1 cellular context compared by ENCODE assay signal in genomic region chr11:1844221-1845094, GRCh38.
TF ChIP-seq lines count a peak whose summit lies in the region.

No MANE protein-coding gene starts in this region.

TF ChIP-seq in K562, 482 proteins besides CTCF, POLR2A, EP300 and RAD21 (continued from another document and continues in another):
- TF ChIP-seq NKRF (IDR thresholded peaks at IDR 0.05; ENCODE audit: borderline replicate concordance) (peak; percentile 86), SFPQ (IDR thresholded peaks at IDR 0.05; ENCODE audit: low read depth, low read length) (no peak), GTF2B (IDR thresholded peaks at IDR 0.05; ENCODE audit: extremely low read depth, insufficient read length) (no peak), ZNF592 (IDR thresholded peaks at IDR 0.05) (peak; percentile 84), CREB3 (tag; conservative IDR thresholded peaks at IDR 0.05; ENCODE audit: low read depth) (no peak), CREM (IDR thresholded peaks at IDR 0.05; ENCODE audit: low read depth) (peak; percentile 89), RNF2 (IDR thresholded peaks at IDR 0.05) (no peak), MTA1 (IDR thresholded peaks at IDR 0.05; ENCODE audit: borderline replicate concordance) (peak; percentile 28; the same call in 1 of the 2 replicates), TARDBP (IDR thresholded peaks at IDR 0.05) (no peak), ZNF280B (CRISPR knock-in tag; IDR thresholded peaks at IDR 0.05) (no peak), FOXA3 (CRISPR knock-in tag; conservative IDR thresholded peaks at IDR 0.05 in 1 of 2, IDR thresholded peaks at IDR 0.05 in 1 of 2) (peak in 1 of 2 experiments; percentile 19; a peak in 1 of 4 replicates), C11orf30 (IDR thresholded peaks at IDR 0.05; ENCODE audit: low read depth) (no peak), NBN (IDR thresholded peaks at IDR 0.05; ENCODE audit: low read depth) (0 out of 2 replicates have a peak, but pooled peaks have one; percentile 49), BRD9 (IDR thresholded peaks at IDR 0.05; ENCODE audit: low read depth, partially characterized antibody) (peak; percentile 46), EZH2 (IDR thresholded peaks at IDR 0.05; ENCODE audit: borderline replicate concordance, low read depth, low read length) (no peak), ZFP1 (CRISPR knock-in tag; IDR thresholded peaks at IDR 0.05) (no peak), CREB3L1 (IDR thresholded peaks at IDR 0.05; ENCODE audit: borderline replicate concordance, low read depth) (no peak), SLC30A9 (CRISPR knock-in tag; IDR thresholded peaks at IDR 0.05) (no peak), KAT2B (IDR thresholded peaks at IDR 0.05; ENCODE audit: low read depth, low read length) (no peak), STAT5A (IDR thresholded peaks at IDR 0.05; ENCODE audit: borderline replicate concordance, low read length) (no peak), ZKSCAN1 (IDR thresholded peaks at IDR 0.05; ENCODE audit: low read depth, low read length) (no peak), CBX2 (IDR thresholded peaks at IDR 0.05; ENCODE audit: insufficient read depth, low read length, poor library complexity, severe bottlenecking) (no peak), LCOR (CRISPR knock-in tag; IDR thresholded peaks at IDR 0.05) (no peak), ZBTB49 (CRISPR knock-in tag; IDR thresholded peaks at IDR 0.05; ENCODE audit: borderline replicate concordance) (no peak), ZNF277 (CRISPR knock-in tag; IDR thresholded peaks at IDR 0.05; ENCODE audit: borderline replicate concordance) (no peak), ZNF282 (CRISPR knock-in tag; IDR thresholded peaks at IDR 0.05) (no peak), SIX5 (IDR thresholded peaks at IDR 0.05; ENCODE audit: borderline replicate concordance in 1 of 2, insufficient read depth in 1 of 2, low read depth in 1 of 2, low read length in 2 of 2) (no peak), ZNF253 (CRISPR knock-in tag; conservative IDR thresholded peaks at IDR 0.05) (no peak), CHD2 (IDR thresholded peaks at IDR 0.05; ENCODE audit: low read depth, low read length) (no peak), RFX5 (IDR thresholded peaks at IDR 0.05; ENCODE audit: low read depth, low read length) (no peak), MEIS2 (IDR thresholded peaks at IDR 0.05; ENCODE audit: partially characterized antibody) (peak; percentile 46), ZNF583 (CRISPR knock-in tag; IDR thresholded peaks at IDR 0.05) (no peak), HLTF (IDR thresholded peaks at IDR 0.05) (peak; percentile 91; the same call in 1 of the 2 replicates), BCL6 (CRISPR knock-in tag; IDR thresholded peaks at IDR 0.05) (no peak; the same call in 1 of the 2 replicates), ELK1 (CRISPR knock-in tag; IDR thresholded peaks at IDR 0.05) (no peak), RCOR1 (IDR thresholded peaks at IDR 0.05; ENCODE audit: borderline replicate concordance in 1 of 2, low read depth in 2 of 2, low read length in 2 of 2) (peak in 1 of 2 experiments; percentile 64; a peak in 1 of 4 replicates), CSDE1 (IDR thresholded peaks at IDR 0.05) (no peak), PYGO2 (tag; IDR thresholded peaks at IDR 0.05) (no peak), KDM2B (CRISPR knock-in tag; IDR thresholded peaks at IDR 0.05) (no peak), ELF4 (CRISPR knock-in tag; IDR thresholded peaks at IDR 0.05) (peak; percentile 90), ZNF239 (CRISPR knock-in tag; IDR thresholded peaks at IDR 0.05) (no peak), FOXO4 (CRISPR knock-in tag; IDR thresholded peaks at IDR 0.05) (no peak)
